In genomic region chr17:50482516-50482915, GRCh38 we compare ENCODE assay signal across 8 cellular contexts.
DNase-seq lines count a peak whose midpoint lies in the region; ATAC-seq and TF ChIP-seq lines count a peak whose summit lies in the region.

No MANE protein-coding gene starts in this region.

- TF ChIP-seq CTCF in OCI-LY3 (IDR thresholded peaks at IDR 0.05; ENCODE audit: low read depth, low read length), result peak; percentile 96

- DNase-seq in DMS79 (lab: John Stamatoyannopoulos, UW) (peak; percentile 67), HPDE6-E6E7 (ENCODE audit: extremely low spot score) (peak; percentile 76), activated T-cell treated with anti-CD3 and anti-CD28 coated beads for 48 hours (ENCODE audit: low read depth) (peak; percentile 75), erythroblast (lab: John Stamatoyannopoulos, UW) (peak; percentile 86 to 92)
- peak; percentile 89 for DNase-seq in stimulated activated CD8-positive, alpha-beta memory T cell treated with anti-CD3 and anti-CD28 coated beads, Interleukin-4, amount 100 ng/mL, for 48 hours

- H3K79me2 ChIP-seq in OCI-LY3 (ENCODE audit: low read length), result peaks cover 12% of the 10 kb centered on the region

- no peaks in the 10 kb centered on the region for H4K20me1 ChIP-seq in OCI-LY3 (ENCODE audit: insufficient read depth, low read length)

- H3K4me3 ChIP-seq in OCI-LY3 (ENCODE audit: low read length), result no peak overlapping the region
- H3K4me3 ChIP-seq in muscle layer of duodenum (ENCODE audit: low read depth in 1 of 2, low read length in 2 of 2), result no peak overlapping the region

- H3K4me1 ChIP-seq in OCI-LY3 (ENCODE audit: low read length) (peaks cover 19% of the 10 kb centered on the region; the same call in 1 of the 2 replicates), muscle layer of duodenum (ENCODE audit: control insufficient read depth in 1 of 2, insufficient read depth in 2 of 2, low read length in 2 of 2) (peaks cover 0 to 28% of the 10 kb centered on the region in 2 donors)

- ATAC-seq in HG03469 (IDR thresholded peaks at IDR 0.05; ENCODE audit: unreplicated experiment), result no peak

- H3K36me3 ChIP-seq in OCI-LY3 (replicated peaks; ENCODE audit: low read depth, low read length) (peaks cover 13% of the 10 kb centered on the region), muscle layer of duodenum (ENCODE audit: control insufficient read depth in 1 of 2, insufficient read depth in 2 of 2, low read length in 2 of 2) (peaks cover 24 to 31% of the 10 kb centered on the region in 2 donors)

- no peaks in the 10 kb centered on the region for H3K9me3 ChIP-seq in OCI-LY3 (ENCODE audit: insufficient read depth, low read length)
- H3K9me3 ChIP-seq in muscle layer of duodenum (ENCODE audit: control insufficient read depth in 1 of 2, low read length in 2 of 2), result no peaks in the 10 kb centered on the region

- no peak overlapping the region for H2AFZ ChIP-seq in OCI-LY3 (ENCODE audit: low read depth, low read length)

- no peak for TF ChIP-seq POLR2A in erythroblast (IDR thresholded peaks at IDR 0.05; ENCODE audit: low read length)

- H3K4me2 ChIP-seq in OCI-LY3 (ENCODE audit: low read length), result no peak overlapping the region

- H3K27me3 ChIP-seq in OCI-LY3 (ENCODE audit: low read depth, low read length), result no peaks in the 10 kb centered on the region
- no peaks in the 10 kb centered on the region for H3K27me3 ChIP-seq in muscle layer of duodenum (ENCODE audit: low read depth, low read length)

- H3K27ac ChIP-seq in OCI-LY3 (ENCODE audit: low read length) (no peak overlapping the region), muscle layer of duodenum (ENCODE audit: low read length) (peak overlapping the region; percentile 63)

- no peak overlapping the region for H3K9ac ChIP-seq in OCI-LY3 (ENCODE audit: low read length)
